ENCODE assay signal across 10 cellular contexts in genomic region chr3:177150218-177150916, GRCh38. TPM values are rescaled to one million over a fixed set of nuclear protein-coding genes. Genes with fewer than 3 reads are reported as not detected.
A peak's percentile ranks its signal among the peaks of the same experiment; 100 is the strongest.
DNase-seq lines count a peak whose midpoint lies in the region; ATAC-seq and TF ChIP-seq lines count a peak whose summit lies in the region.
"Had no signal": no experiment of that assay in that cellular context is flagged by ENCODE, and none has a peak within 500 bp of the region (broad histone marks: within the 10 kb centered on the region; RNA-seq: fewer than 3 reads in every experiment).

No MANE protein-coding gene starts in this region.

- no peak for TF ChIP-seq CTCF in osteocyte (IDR thresholded peaks at IDR 0.05)
- no peak for TF ChIP-seq CTCF in gastroesophageal sphincter (IDR thresholded peaks at IDR 0.05)

- WGBS in gastroesophageal sphincter (ENCODE audit: low coverage in 1 of 2), 2 donors: 29 to 45% methylated on average over 3 of the region's 3 CpGs

- DNase-seq in osteocyte (ENCODE audit: extremely low spot score, unreplicated experiment) (no peak), COLO829 (ENCODE audit: low spot score) (no peak), NK-92 (lab: John Stamatoyannopoulos, UW; ENCODE audit: unreplicated experiment) (no peak), NCI-H510A treated with DMSO at 0.1 percent for 48 hours (lab: John Stamatoyannopoulos, UW) (no peak)
- DNase-seq: stimulated activated CD8-positive, alpha-beta memory T cell treated with anti-CD3 and anti-CD28 coated beads, Interleukin-4, amount 100 ng/mL, for 48 hours had no signal

- no peak overlapping the region for H3K9ac ChIP-seq in endocrine pancreas (ENCODE audit: control insufficient read depth, insufficient read depth, low read length)

- H3K36me3 ChIP-seq in endocrine pancreas (ENCODE audit: control insufficient read depth, insufficient read depth, low read length): no peaks in the 10 kb centered on the region
- no peaks in the 10 kb centered on the region for H3K36me3 ChIP-seq in gastroesophageal sphincter
- H3K36me3 ChIP-seq: brain microvascular endothelial cell had no signal

- no peak overlapping the region for H3K4me3 Mint-ChIP-seq in osteocyte (ENCODE audit: unreplicated experiment)

- H3K27me3 ChIP-seq in endocrine pancreas (ENCODE audit: control insufficient read depth, insufficient read depth, low read length) (no peaks in the 10 kb centered on the region), gastroesophageal sphincter (no peaks in the 10 kb centered on the region)
- H3K27me3 ChIP-seq: brain microvascular endothelial cell had no signal

- peaks cover 80% of the 10 kb centered on the region for H3K4me1 Mint-ChIP-seq in osteocyte (ENCODE audit: unreplicated experiment)

- H3K9me3 ChIP-seq in endocrine pancreas (ENCODE audit: control insufficient read depth, low read length) (no peaks in the 10 kb centered on the region), gastroesophageal sphincter (no peaks in the 10 kb centered on the region)

- ATAC-seq in GM19043 (IDR thresholded peaks at IDR 0.05; ENCODE audit: low read depth, unreplicated experiment) (peak; percentile 3), HG03571 (IDR thresholded peaks at IDR 0.05; ENCODE audit: unreplicated experiment) (peak; percentile 7), gastroesophageal sphincter (no peak)

- no peaks in the 10 kb centered on the region for H3K9me3 Mint-ChIP-seq in osteocyte (ENCODE audit: unreplicated experiment)

- H3K27ac ChIP-seq in gastroesophageal sphincter: peak overlapping the region in 2 of 4 donors; percentile 5 to 21
- H3K27ac ChIP-seq: brain microvascular endothelial cell had no signal

- H3K4me3 ChIP-seq in endocrine pancreas (ENCODE audit: control insufficient read depth, insufficient read depth, low read length) (peak overlapping the region; percentile 62), gastroesophageal sphincter (no peak overlapping the region)

- H3K27me3 Mint-ChIP-seq in osteocyte (ENCODE audit: unreplicated experiment): no peaks in the 10 kb centered on the region

- H3K36me3 Mint-ChIP-seq in osteocyte (ENCODE audit: unreplicated experiment): peaks cover 4% of the 10 kb centered on the region

- peaks cover 16% of the 10 kb centered on the region for H3K4me1 ChIP-seq in endocrine pancreas (ENCODE audit: control insufficient read depth, insufficient read depth, low read length)
- peaks cover 8 to 92% (median 20%) of the 10 kb centered on the region in 3 donors for H3K4me1 ChIP-seq in gastroesophageal sphincter

- H3K27ac Mint-ChIP-seq in osteocyte (ENCODE audit: unreplicated experiment): peak overlapping the region; percentile 74

- no peak for TF ChIP-seq POLR2A in gastroesophageal sphincter (IDR thresholded peaks at IDR 0.05)

- no peak for TF ChIP-seq EP300 in gastroesophageal sphincter (IDR thresholded peaks at IDR 0.05)

RNA-seq across cellular contexts. Expression of gene TBL1XR1, which starts 46.9 kb away (rescaled TPM):
- total RNA-seq in osteocyte (370 and 381 TPM in 2 replicates), gastroesophageal sphincter (100 to 1,000 TPM in 1 of 4 donors, 10 to 100 TPM in 3; 91.1 to 126 (median 97.4) TPM)
